In genomic region chr20:56392282-56393132, GRCh38 we compare ENCODE assay signal across 1 cellular context.
A peak's percentile ranks its signal among the peaks of the same experiment; 100 is the strongest.
TF ChIP-seq lines count a peak whose summit lies in the region.

TSS of gene CSTF1 (plus strand) at chr20:56392645. CDS start at chr20:56395553, 2,908 bp downstream.

TF ChIP-seq in K562, 482 proteins besides CTCF, POLR2A, EP300 and RAD21 (continued from another document and continues in another):
- TF ChIP-seq, protein P1, sequence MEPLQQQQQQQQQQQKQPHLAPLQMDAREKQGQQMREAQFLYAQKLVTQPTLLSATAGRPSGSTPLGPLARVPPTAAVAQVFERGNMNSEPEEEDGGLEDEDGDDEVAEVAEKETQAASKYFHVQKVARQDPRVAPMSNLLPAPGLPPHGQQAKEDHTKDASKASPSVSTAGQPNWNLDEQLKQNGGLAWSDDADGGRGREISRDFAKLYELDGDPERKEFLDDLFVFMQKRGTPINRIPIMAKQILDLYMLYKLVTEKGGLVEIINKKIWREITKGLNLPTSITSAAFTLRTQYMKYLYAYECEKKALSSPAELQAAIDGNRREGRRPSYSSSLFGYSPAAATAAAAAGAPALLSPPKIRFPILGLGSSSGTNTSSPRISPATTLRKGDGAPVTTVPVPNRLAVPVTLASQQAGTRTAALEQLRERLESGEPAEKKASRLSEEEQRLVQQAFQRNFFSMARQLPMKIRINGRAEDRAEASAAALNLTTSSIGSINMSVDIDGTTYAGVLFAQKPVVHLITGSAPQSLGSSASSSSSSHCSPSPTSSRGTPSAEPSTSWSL (CRISPR knock-in tag; IDR thresholded peaks at IDR 0.05; ENCODE audit: borderline replicate concordance), result no peak
- TF ChIP-seq FOXK1 (CRISPR knock-in tag; IDR thresholded peaks at IDR 0.05; ENCODE audit: borderline replicate concordance), result 0 out of 2 replicates have a peak, but pooled peaks have one; percentile 11
- peak; percentile 85 for TF ChIP-seq NBN (IDR thresholded peaks at IDR 0.05; ENCODE audit: low read depth)
- no peak for TF ChIP-seq PHF21A (IDR thresholded peaks at IDR 0.05; ENCODE audit: borderline replicate concordance, low read depth)
- TF ChIP-seq ZC3H8 (IDR thresholded peaks at IDR 0.05), result no peak
- no peak for TF ChIP-seq ZNF785 (CRISPR knock-in tag; IDR thresholded peaks at IDR 0.05)
- TF ChIP-seq HNRNPLL (IDR thresholded peaks at IDR 0.05; ENCODE audit: low read depth, low read length, poor library complexity, severe bottlenecking), result peak; percentile 99
- no peak for TF ChIP-seq ZBTB8A (IDR thresholded peaks at IDR 0.05; ENCODE audit: partially characterized antibody)
- no peak for TF ChIP-seq PATZ1 (CRISPR knock-in tag; IDR thresholded peaks at IDR 0.05; ENCODE audit: borderline replicate concordance)
- TF ChIP-seq, protein P2, sequence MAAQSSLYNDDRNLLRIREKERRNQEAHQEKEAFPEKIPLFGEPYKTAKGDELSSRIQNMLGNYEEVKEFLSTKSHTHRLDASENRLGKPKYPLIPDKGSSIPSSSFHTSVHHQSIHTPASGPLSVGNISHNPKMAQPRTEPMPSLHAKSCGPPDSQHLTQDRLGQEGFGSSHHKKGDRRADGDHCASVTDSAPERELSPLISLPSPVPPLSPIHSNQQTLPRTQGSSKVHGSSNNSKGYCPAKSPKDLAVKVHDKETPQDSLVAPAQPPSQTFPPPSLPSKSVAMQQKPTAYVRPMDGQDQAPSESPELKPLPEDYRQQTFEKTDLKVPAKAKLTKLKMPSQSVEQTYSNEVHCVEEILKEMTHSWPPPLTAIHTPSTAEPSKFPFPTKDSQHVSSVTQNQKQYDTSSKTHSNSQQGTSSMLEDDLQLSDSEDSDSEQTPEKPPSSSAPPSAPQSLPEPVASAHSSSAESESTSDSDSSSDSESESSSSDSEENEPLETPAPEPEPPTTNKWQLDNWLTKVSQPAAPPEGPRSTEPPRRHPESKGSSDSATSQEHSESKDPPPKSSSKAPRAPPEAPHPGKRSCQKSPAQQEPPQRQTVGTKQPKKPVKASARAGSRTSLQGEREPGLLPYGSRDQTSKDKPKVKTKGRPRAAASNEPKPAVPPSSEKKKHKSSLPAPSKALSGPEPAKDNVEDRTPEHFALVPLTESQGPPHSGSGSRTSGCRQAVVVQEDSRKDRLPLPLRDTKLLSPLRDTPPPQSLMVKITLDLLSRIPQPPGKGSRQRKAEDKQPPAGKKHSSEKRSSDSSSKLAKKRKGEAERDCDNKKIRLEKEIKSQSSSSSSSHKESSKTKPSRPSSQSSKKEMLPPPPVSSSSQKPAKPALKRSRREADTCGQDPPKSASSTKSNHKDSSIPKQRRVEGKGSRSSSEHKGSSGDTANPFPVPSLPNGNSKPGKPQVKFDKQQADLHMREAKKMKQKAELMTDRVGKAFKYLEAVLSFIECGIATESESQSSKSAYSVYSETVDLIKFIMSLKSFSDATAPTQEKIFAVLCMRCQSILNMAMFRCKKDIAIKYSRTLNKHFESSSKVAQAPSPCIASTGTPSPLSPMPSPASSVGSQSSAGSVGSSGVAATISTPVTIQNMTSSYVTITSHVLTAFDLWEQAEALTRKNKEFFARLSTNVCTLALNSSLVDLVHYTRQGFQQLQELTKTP (IDR thresholded peaks at IDR 0.05; ENCODE audit: low read depth in 1 of 2, partially characterized antibody in 2 of 2), result peak in 1 of 2 experiments; percentile 44
- TF ChIP-seq CSDE1 (IDR thresholded peaks at IDR 0.05), result 0 out of 4 replicates have a peak, but pooled peaks of 1 of the 2 experiments have one; percentile 17
- TF ChIP-seq BCL6 (CRISPR knock-in tag; IDR thresholded peaks at IDR 0.05), result no peak
- peak; percentile 75 for TF ChIP-seq TBP (optimal IDR thresholded peaks at IDR 0.05; ENCODE audit: low read depth, low read length)
- TF ChIP-seq PPARD (CRISPR knock-in tag; IDR thresholded peaks at IDR 0.05), result no peak
- peak; percentile 98 for TF ChIP-seq ELF2 (CRISPR knock-in tag; IDR thresholded peaks at IDR 0.05)
- no peak for TF ChIP-seq HNRNPL (IDR thresholded peaks at IDR 0.05; ENCODE audit: low read depth, low read length)
- no peak for TF ChIP-seq POLR3G (IDR thresholded peaks at IDR 0.05; ENCODE audit: extremely low read depth, insufficient read length, insufficient replicate concordance)
- TF ChIP-seq TAF15 (IDR thresholded peaks at IDR 0.05; ENCODE audit: low read depth, low read length), result no peak
- TF ChIP-seq ESRRB (CRISPR knock-in tag; IDR thresholded peaks at IDR 0.05; ENCODE audit: borderline replicate concordance), result no peak
- no peak for TF ChIP-seq SRSF9 (IDR thresholded peaks at IDR 0.05; ENCODE audit: borderline replicate concordance, low read depth, low read length)
- TF ChIP-seq, protein P3, sequence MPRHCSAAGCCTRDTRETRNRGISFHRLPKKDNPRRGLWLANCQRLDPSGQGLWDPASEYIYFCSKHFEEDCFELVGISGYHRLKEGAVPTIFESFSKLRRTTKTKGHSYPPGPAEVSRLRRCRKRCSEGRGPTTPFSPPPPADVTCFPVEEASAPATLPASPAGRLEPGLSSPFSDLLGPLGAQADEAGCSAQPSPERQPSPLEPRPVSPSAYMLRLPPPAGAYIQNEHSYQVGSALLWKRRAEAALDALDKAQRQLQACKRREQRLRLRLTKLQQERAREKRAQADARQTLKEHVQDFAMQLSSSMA (CRISPR knock-in tag; IDR thresholded peaks at IDR 0.05), result no peak
- TF ChIP-seq RBM17 (IDR thresholded peaks at IDR 0.05; ENCODE audit: borderline replicate concordance, low read depth, low read length), result no peak
- peak in 1 of 2 experiments; percentile 63; a peak in 1 of 4 replicates for TF ChIP-seq TRIM24 (IDR thresholded peaks at IDR 0.05)
- no peak for TF ChIP-seq HOXB6 (CRISPR knock-in tag; IDR thresholded peaks at IDR 0.05; ENCODE audit: borderline replicate concordance)
- TF ChIP-seq ZNF512 (tag; IDR thresholded peaks at IDR 0.05), result no peak
- TF ChIP-seq CAMTA2 (CRISPR knock-in tag; conservative IDR thresholded peaks at IDR 0.05), result no peak
- TF ChIP-seq ZNF133 (CRISPR knock-in tag; IDR thresholded peaks at IDR 0.05), result no peak
- peak; percentile 44; the same call in 1 of the 2 replicates for TF ChIP-seq CBX1 (IDR thresholded peaks at IDR 0.05; ENCODE audit: low read depth)
- TF ChIP-seq CBFA2T3 (IDR thresholded peaks at IDR 0.05), result peak; percentile 58
- peak in 1 of 2 experiments; percentile 70; a peak in 2 of 4 replicates for TF ChIP-seq HDAC1 (IDR thresholded peaks at IDR 0.05)
- TF ChIP-seq MYBL2 (IDR thresholded peaks at IDR 0.05; ENCODE audit: low read depth), result no peak
- TF ChIP-seq MYBL2 (CRISPR knock-in tag; IDR thresholded peaks at IDR 0.05; ENCODE audit: borderline replicate concordance), result peak; percentile 92; the same call in 1 of the 2 replicates
- no peak for TF ChIP-seq FOXA3 (CRISPR knock-in tag; conservative IDR thresholded peaks at IDR 0.05 in 1 of 2, IDR thresholded peaks at IDR 0.05 in 1 of 2)
- no peak for TF ChIP-seq CEBPZ (IDR thresholded peaks at IDR 0.05; ENCODE audit: borderline replicate concordance, low read depth, low read length)
- no peak for TF ChIP-seq BRD4 (IDR thresholded peaks at IDR 0.05)
- TF ChIP-seq CCNT2 (IDR thresholded peaks at IDR 0.05; ENCODE audit: borderline replicate concordance, extremely low read depth, insufficient read length, low read depth, low read length), result no peak
- peak; percentile 32; the same call in 1 of the 2 replicates for TF ChIP-seq ZBTB33 (CRISPR knock-in tag; IDR thresholded peaks at IDR 0.05)
- no peak for TF ChIP-seq CHD1 (IDR thresholded peaks at IDR 0.05; ENCODE audit: low read length)
- TF ChIP-seq SAP30 (IDR thresholded peaks at IDR 0.05; ENCODE audit: borderline replicate concordance, insufficient read depth, low read depth, low read length, poor library complexity, severe bottlenecking), result peak; percentile 21
- no peak for TF ChIP-seq TEAD2 (tag; IDR thresholded peaks at IDR 0.05)
- no peak for TF ChIP-seq ZNF232 (CRISPR knock-in tag; IDR thresholded peaks at IDR 0.05)
- TF ChIP-seq USF1 (CRISPR knock-in tag; IDR thresholded peaks at IDR 0.05), result no peak
- no peak for TF ChIP-seq ZNF586 (CRISPR knock-in tag; conservative IDR thresholded peaks at IDR 0.05)
- no peak for TF ChIP-seq GTF2F1 (IDR thresholded peaks at IDR 0.05; ENCODE audit: low read depth, low read length)
- TF ChIP-seq, protein P4, sequence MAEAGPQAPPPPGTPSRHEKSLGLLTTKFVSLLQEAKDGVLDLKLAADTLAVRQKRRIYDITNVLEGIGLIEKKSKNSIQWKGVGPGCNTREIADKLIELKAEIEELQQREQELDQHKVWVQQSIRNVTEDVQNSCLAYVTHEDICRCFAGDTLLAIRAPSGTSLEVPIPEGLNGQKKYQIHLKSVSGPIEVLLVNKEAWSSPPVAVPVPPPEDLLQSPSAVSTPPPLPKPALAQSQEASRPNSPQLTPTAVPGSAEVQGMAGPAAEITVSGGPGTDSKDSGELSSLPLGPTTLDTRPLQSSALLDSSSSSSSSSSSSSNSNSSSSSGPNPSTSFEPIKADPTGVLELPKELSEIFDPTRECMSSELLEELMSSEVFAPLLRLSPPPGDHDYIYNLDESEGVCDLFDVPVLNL (CRISPR knock-in tag; IDR thresholded peaks at IDR 0.05; ENCODE audit: low read depth), result no peak; the same call in 1 of the 2 replicates
- no peak for TF ChIP-seq BACH1 (tag; IDR thresholded peaks at IDR 0.05)
- TF ChIP-seq KDM5B (IDR thresholded peaks at IDR 0.05; ENCODE audit: insufficient replicate concordance, low read depth, low read length), result peak; percentile 70
- TF ChIP-seq RBM25 (IDR thresholded peaks at IDR 0.05; ENCODE audit: low read depth, low read length, severe bottlenecking), result no peak
- no peak for TF ChIP-seq PCBP1 (IDR thresholded peaks at IDR 0.05; ENCODE audit: low read depth, low read length, poor library complexity, severe bottlenecking)
- no peak for TF ChIP-seq ZNF23 (CRISPR knock-in tag; IDR thresholded peaks at IDR 0.05)
- TF ChIP-seq FOXP1 (CRISPR knock-in tag; IDR thresholded peaks at IDR 0.05), result no peak
- peak; percentile 40 for TF ChIP-seq NCOA4 (IDR thresholded peaks at IDR 0.05; ENCODE audit: partially characterized antibody)
- TF ChIP-seq KLF16 (IDR thresholded peaks at IDR 0.05), result no peak
